ENCODE assay signal across 24 cellular contexts in genomic region chr18:50663626-50664441, GRCh38.
"Had no signal": no experiment of that assay in that cellular context is flagged by ENCODE, and none has a peak within 500 bp of the region (broad histone marks: within the 10 kb centered on the region; RNA-seq: fewer than 3 reads in every experiment).

No MANE protein-coding gene starts in this region.

- H3K36me3 ChIP-seq: colonic mucosa, lower lobe of right lung, upper lobe of right lung had no signal

- H3K9me3 ChIP-seq: colonic mucosa, lower lobe of right lung, upper lobe of right lung had no signal

- H3K4me3 ChIP-seq: body of pancreas, colonic mucosa, lower lobe of right lung, sigmoid colon, upper lobe of right lung had no signal

- DNase-seq: activated CD4-positive, alpha-beta T cell treated with anti-CD3 and anti-CD28 coated beads, Interleukin-2, amount 10 ng/mL, durations not matched to agents 7 days and 5 days; activated CD8-positive, alpha-beta memory T cell treated with anti-CD3 and anti-CD28 coated beads, Interleukin-2, amount 10 ng/mL, durations not matched to agents 7 days and 5 days; activated CD8-positive, alpha-beta T cell treated with anti-CD3 and anti-CD28 coated beads for 36 hours; activated effector memory CD4-positive, alpha-beta T cell treated with anti-CD3 and anti-CD28 coated beads, Interleukin-2, amount 50 U/mL, for 16 hours; activated naive CD4-positive, alpha-beta T cell treated with anti-CD3 and anti-CD28 coated beads, Interleukin-2, amount 50 U/mL, for 16 hours; activated naive CD8-positive, alpha-beta T cell treated with anti-CD3 and anti-CD28 coated beads, Interleukin-2, amount 50 U/mL, for 24 hours; activated T-cell treated with anti-CD3 and anti-CD28 coated beads for 4 hours; body of pancreas; central memory CD4-positive, alpha-beta T cell; colonic mucosa; immature natural killer cell; kidney glomerular epithelial cell; lower lobe of right lung; mesendoderm; naive B cell; occipital lobe; sigmoid colon; stimulated activated CD4-positive, alpha-beta T cell treated with anti-CD3 and anti-CD28 coated beads, Interleukin-2, amount 100 ng/mL, for 48 hours; stimulated activated CD8-positive, alpha-beta memory T cell treated with anti-CD3 and anti-CD28 coated beads, Interleukin-4, amount 100 ng/mL, for 48 hours; stimulated activated naive CD4-positive, alpha-beta T cell had no signal

- H3K27ac ChIP-seq: body of pancreas, colonic mucosa, epithelial cell of prostate, lower lobe of right lung, sigmoid colon, upper lobe of right lung had no signal

- H3K27me3 ChIP-seq: body of pancreas, colonic mucosa, sigmoid colon, upper lobe of right lung had no signal

- ATAC-seq: activated CD4-positive, CD25-positive, alpha-beta regulatory T cell treated with anti-CD3 and anti-CD28 coated beads, Interleukin-2, amount 50 U/mL, for 24 hours; activated CD8-positive, alpha-beta memory T cell treated with anti-CD3 and anti-CD28 coated beads, Interleukin-2, amount 10 ng/mL, durations not matched to agents 7 days and 5 days; activated CD8-positive, alpha-beta T cell treated with anti-CD3 and anti-CD28 coated beads for 36 hours; activated naive CD8-positive, alpha-beta T cell treated with anti-CD3 and anti-CD28 coated beads, Interleukin-2, amount 50 U/mL, for 24 hours; body of pancreas; SK-N-SH treated with all-trans-retinoic acid at 6 μM for 48 hours; upper lobe of right lung had no signal

- H3K4me1 ChIP-seq: body of pancreas, colonic mucosa, lower lobe of right lung, upper lobe of right lung had no signal
